Comparison of ENCODE assay signal across 16 cellular contexts in genomic region chr5:139571543-139571942, GRCh38. TPM values are rescaled to one million over a fixed set of nuclear protein-coding genes. Genes with fewer than 3 reads are reported as not detected.
A peak's percentile ranks its signal among the peaks of the same experiment; 100 is the strongest.
DNase-seq lines count a peak whose midpoint lies in the region; TF ChIP-seq lines count a peak whose summit lies in the region.
"Had no signal": no experiment of that assay in that cellular context is flagged by ENCODE, and none has a peak within 500 bp of the region (broad histone marks: within the 10 kb centered on the region; RNA-seq: fewer than 3 reads in every experiment).

No MANE protein-coding gene starts in this region.

- H3K27ac ChIP-seq in PC-9 (peak overlapping the region; percentile 18; the same call in 1 of the 2 replicates), smooth muscle cell (ENCODE audit: low read depth) (peak overlapping the region; percentile 21), sigmoid colon (no peak overlapping the region)
- H3K27ac ChIP-seq: brain microvascular endothelial cell had no signal

- H3K36me3 ChIP-seq in PC-9 (ENCODE audit: low read depth) (0 out of 2 replicates have a peak, but pooled peaks cover 4% of the 10 kb centered on the region), smooth muscle cell (ENCODE audit: low read depth) (no peaks in the 10 kb centered on the region), sigmoid colon (peaks cover 0 to 7% (median 0%) of the 10 kb centered on the region in 4 donors)

- H4K20me1 ChIP-seq in PC-9 (ENCODE audit: insufficient read depth) = peaks cover 91% of the 10 kb centered on the region
- H4K20me1 ChIP-seq in smooth muscle cell (ENCODE audit: low read depth) = peaks cover 100% of the 10 kb centered on the region

- intact Hi-C loops in PC-9 (cut with micrococcal nuclease; ENCODE audit: unreplicated experiment) = no loop called here
- intact Hi-C loops in sigmoid colon (cut with DNase I) = no loop called here

- 92% methylated on average over 3 of the region's 3 CpGs for WGBS in smooth muscle cell (ENCODE audit: low lambda C conversion rate)
- WGBS in sigmoid colon, 2 donors = 57 to 58% methylated on average over 3 of the region's 3 CpGs

- no TSS peak for BruUV-seq in PC-9 (replicated peaks; lab: Mats Ljungman, UMichigan)

- no peak for TF ChIP-seq POLR2A in sigmoid colon (IDR thresholded peaks at IDR 0.05)

- CTCF ChIA-PET in PC-9 (lab: Charles Lee) = interaction anchor here (0.5 kb wide), 1 partner anchor 52 kb away, joined by 16 read pairs; no protein-coding TSS in a partner anchor

- H3K4me2 ChIP-seq in PC-9 = no peak overlapping the region
- H3K4me2 ChIP-seq in smooth muscle cell = no peak overlapping the region
- H3K4me2 ChIP-seq: SK-N-SH had no signal

- no peak for TF ChIP-seq EP300 in sigmoid colon (IDR thresholded peaks at IDR 0.05)

- H3K4me1 ChIP-seq in PC-9 (replicated peaks; ENCODE audit: insufficient read depth) (no peaks in the 10 kb centered on the region), smooth muscle cell (ENCODE audit: low read depth) (no peaks in the 10 kb centered on the region), sigmoid colon (peaks cover 0 to 57% (median 47%) of the 10 kb centered on the region in 4 donors)

- H3K9me2 ChIP-seq in PC-9 (ENCODE audit: insufficient read depth) = no peaks in the 10 kb centered on the region
- H3K9me2 ChIP-seq: SK-N-SH had no signal

- peaks cover 14% of the 10 kb centered on the region for H3F3A ChIP-seq in PC-9 (ENCODE audit: insufficient read depth, low read depth)
- H3F3A ChIP-seq in smooth muscle cell (ENCODE audit: low read depth) = no peaks in the 10 kb centered on the region

- H3K27ac Mint-ChIP-seq in activated T-cell treated with anti-CD3 and anti-CD28 coated beads, Interleukin-2, amount 50 U/mL, for 24 hours = peak overlapping the region; percentile 83
- H3K27ac Mint-ChIP-seq in chondrocyte (ENCODE audit: unreplicated experiment) = peak overlapping the region; percentile 22

- H3K4me3 Mint-ChIP-seq in activated T-cell treated with anti-CD3 and anti-CD28 coated beads, Interleukin-2, amount 50 U/mL, for 24 hours = no peak overlapping the region
- no peak overlapping the region for H3K4me3 Mint-ChIP-seq in chondrocyte (ENCODE audit: unreplicated experiment)

- peaks cover 78% of the 10 kb centered on the region for H3K4me1 Mint-ChIP-seq in activated T-cell treated with anti-CD3 and anti-CD28 coated beads, Interleukin-2, amount 50 U/mL, for 24 hours (ENCODE audit: low read depth)
- peaks cover 47% of the 10 kb centered on the region for H3K4me1 Mint-ChIP-seq in chondrocyte (ENCODE audit: low read depth)

- peaks cover 74% of the 10 kb centered on the region for H3K36me3 Mint-ChIP-seq in activated T-cell treated with anti-CD3 and anti-CD28 coated beads, Interleukin-2, amount 50 U/mL, for 24 hours (ENCODE audit: low read depth)
- H3K36me3 Mint-ChIP-seq in chondrocyte (ENCODE audit: low read depth) = no peaks in the 10 kb centered on the region

- H3K79me2 ChIP-seq in PC-9 (ENCODE audit: low read depth) = peaks cover 97% of the 10 kb centered on the region
- H3K79me2 ChIP-seq in smooth muscle cell (ENCODE audit: low read depth) = peaks cover 100% of the 10 kb centered on the region

- TF ChIP-seq CTCF in PC-9 (conservative IDR thresholded peaks at IDR 0.05) (no peak), chondrocyte (IDR thresholded peaks at IDR 0.05) (no peak), smooth muscle cell (IDR thresholded peaks at IDR 0.05; ENCODE audit: borderline replicate concordance, insufficient read depth, poor library complexity, severe bottlenecking) (no peak), sigmoid colon (IDR thresholded peaks at IDR 0.05) (no peak)

- H2AFZ ChIP-seq in PC-9 (no peak overlapping the region), smooth muscle cell (ENCODE audit: low read depth) (no peak overlapping the region)

- H3K27me3 Mint-ChIP-seq in activated T-cell treated with anti-CD3 and anti-CD28 coated beads, Interleukin-2, amount 50 U/mL, for 24 hours = no peaks in the 10 kb centered on the region
- no peaks in the 10 kb centered on the region for H3K27me3 Mint-ChIP-seq in chondrocyte (ENCODE audit: low read depth)

- H3K9ac ChIP-seq in smooth muscle cell (ENCODE audit: low read depth) = no peak overlapping the region
- H3K9ac ChIP-seq: SK-N-SH had no signal

- H3K9me3 ChIP-seq in PC-9 (ENCODE audit: insufficient read depth, low read depth) (no peaks in the 10 kb centered on the region), smooth muscle cell (replicated peaks; ENCODE audit: low read depth) (no peaks in the 10 kb centered on the region), sigmoid colon (no peaks in the 10 kb centered on the region)
- H3K9me3 ChIP-seq: SK-N-SH had no signal

- H3K4me3 ChIP-seq in PC-9 = no peak overlapping the region
- H3K4me3 ChIP-seq in smooth muscle cell = no peak overlapping the region
- H3K4me3 ChIP-seq in sigmoid colon = no peak overlapping the region

- no peaks in the 10 kb centered on the region for H3K9me3 Mint-ChIP-seq in activated T-cell treated with anti-CD3 and anti-CD28 coated beads, Interleukin-2, amount 50 U/mL, for 24 hours
- no peaks in the 10 kb centered on the region for H3K9me3 Mint-ChIP-seq in chondrocyte (ENCODE audit: low read depth)

- POLR2A ChIA-PET in PC-9 (lab: Charles Lee; ENCODE audit: unreplicated experiment) = no interaction called here

- DNase-seq in activated T-cell treated with anti-CD3 and anti-CD28 coated beads, Interleukin-2, amount 50 U/mL, for 24 hours = no peak
- DNase-seq in activated T-cell treated with anti-CD3 and anti-CD28 coated beads, Interleukin-2, amount 50 U/mL, for 1 hour = no peak
- no peak for DNase-seq in PC-9
- DNase-seq in chondrocyte (ENCODE audit: low spot score) = no peak
- DNase-seq in smooth muscle cell (lab: John Stamatoyannopoulos, UW; ENCODE audit: unreplicated experiment) = no peak
- DNase-seq in sigmoid colon = no peak
- DNase-seq in GDM1 (lab: John Stamatoyannopoulos, UW) = no peak
- no peak for DNase-seq in stimulated activated CD4-positive, alpha-beta T cell treated with anti-CD3 and anti-CD28 coated beads, Interleukin-15, amount 100 ng/mL, for 24 hours
- DNase-seq: activated CD4-positive, CD25-positive, alpha-beta regulatory T cell; brain microvascular endothelial cell; effector CD8-positive, alpha-beta T cell; mammary epithelial cell; NCI-H1436 treated with DMSO at 0.1 percent for 48 hours; NCI-H446 treated with DMSO at 0.1 percent for 48 hours; nucleus accumbens; SK-N-SH had no signal

- no peaks in the 10 kb centered on the region for H3K27me3 ChIP-seq in PC-9 (ENCODE audit: insufficient read depth, low read depth)
- no peaks in the 10 kb centered on the region for H3K27me3 ChIP-seq in smooth muscle cell (ENCODE audit: low read depth)
- H3K27me3 ChIP-seq in sigmoid colon = no peaks in the 10 kb centered on the region
- H3K27me3 ChIP-seq: brain microvascular endothelial cell had no signal

RNA-seq across cellular contexts. Expression of gene UBE2D2, which starts 10.4 kb away (rescaled TPM):
- total RNA-seq in PC-9 (2021) (86.2 and 115 TPM in 2 replicates), chondrocyte (110 to 129 TPM (median 117 TPM) in 3 replicates), smooth muscle cell (69.3 and 76.5 TPM in 2 replicates), sigmoid colon (10 to 100 TPM; 61.5 to 93.0 (median 69.7) TPM)
- polyA plus RNA-seq in smooth muscle cell (174 and 200 TPM in 2 replicates), sigmoid colon (100 to 1,000 TPM; 113 to 177 (median 146) TPM)

Comparison
In these comparisons a context has a peak if more than half of its experiments do, and no peak if none do; other contexts are left out.
1. H3K27ac ChIP-seq: peak in PC-9 (single experiment) and smooth muscle cell (single experiment); none in sigmoid colon (0 of 4).